In genomic region chr16:30637952-30638351, GRCh38 we compare ENCODE assay signal across 9 cellular contexts. TPM values are rescaled to one million over a fixed set of nuclear protein-coding genes. Genes with fewer than 3 reads are reported as not detected.
A peak's percentile ranks its signal among the peaks of the same experiment; 100 is the strongest.
DNase-seq lines count a peak whose midpoint lies in the region; ATAC-seq, FAIRE-seq and TF ChIP-seq lines count a peak whose summit lies in the region.
"Had no signal": no experiment of that assay in that cellular context is flagged by ENCODE, and none has a peak within 500 bp of the region (broad histone marks: within the 10 kb centered on the region; RNA-seq: fewer than 3 reads in every experiment).

No MANE protein-coding gene starts in this region.

- 6 to 7% methylated on average over 1 of the region's 1 CpG for whole genome bisulfite sequencing in pancreas, 2 donors

- H3K36me3 Mint-ChIP-seq in activated naive CD8-positive, alpha-beta T cell treated with anti-CD3 and anti-CD28 coated beads for 36 hours: peaks cover 13% of the 10 kb centered on the region

- H3K4me1 ChIP-seq in pancreas: peaks cover 0 to 7% (median 4%) of the 10 kb centered on the region in 3 donors

- H3K27ac ChIP-seq in RWPE1: 0 out of 2 replicates have a peak overlapping the region, but pooled peaks have one; percentile 21
- H3K27ac ChIP-seq in pancreas: no peak overlapping the region
- H3K27ac ChIP-seq: SJSA1 had no signal

- H3K27ac Mint-ChIP-seq in activated naive CD8-positive, alpha-beta T cell treated with anti-CD3 and anti-CD28 coated beads for 36 hours: no peak overlapping the region

- intact Hi-C loops in pancreas (cut with DNase I): no loop called here

- TF ChIP-seq CTCF in RWPE1 (conservative IDR thresholded peaks at IDR 0.05; ENCODE audit: low read depth) (peak; percentile 68), fibroblast of the aortic adventitia (IDR thresholded peaks at IDR 0.05; ENCODE audit: insufficient read depth, low read length) (peak; percentile 60), pancreas (IDR thresholded peaks at IDR 0.05) (no peak)

- FAIRE-seq in GM12892 (lab: Jason Lieb, UNC) (no peak), pancreas (lab: Jason Lieb, UNC) (no peak)

- peak; percentile 44 for DNase-seq in DMS 273 treated with DMSO at 0.1 percent for 48 hours (lab: John Stamatoyannopoulos, UW)
- DNase-seq in Jurkat, Clone E6-1 (ENCODE audit: low read depth, low spot score): peak; percentile 73
- DNase-seq in RWPE1 (ENCODE audit: low spot score): peak; percentile 28
- peak; percentile 42 for DNase-seq in fibroblast of the aortic adventitia (ENCODE audit: low read depth)
- DNase-seq in GM12892 (ENCODE audit: insufficient read length): no peak
- no peak for DNase-seq in pancreas
- DNase-seq in activated naive CD8-positive, alpha-beta T cell treated with anti-CD3 and anti-CD28 coated beads for 36 hours: no peak

- peaks cover 8% of the 10 kb centered on the region for H3K4me1 Mint-ChIP-seq in activated naive CD8-positive, alpha-beta T cell treated with anti-CD3 and anti-CD28 coated beads for 36 hours

- no peak overlapping the region for H3K4me3 Mint-ChIP-seq in activated naive CD8-positive, alpha-beta T cell treated with anti-CD3 and anti-CD28 coated beads for 36 hours

- no peaks in the 10 kb centered on the region for H3K27me3 Mint-ChIP-seq in activated naive CD8-positive, alpha-beta T cell treated with anti-CD3 and anti-CD28 coated beads for 36 hours

- no peaks in the 10 kb centered on the region for H3K9me3 Mint-ChIP-seq in activated naive CD8-positive, alpha-beta T cell treated with anti-CD3 and anti-CD28 coated beads for 36 hours

- no peaks in the 10 kb centered on the region for H3K9me3 ChIP-seq in pancreas
- H3K9me3 ChIP-seq: SJSA1 had no signal

- H3K27me3 ChIP-seq in pancreas: no peaks in the 10 kb centered on the region
- H3K27me3 ChIP-seq: SJSA1 had no signal

- H3K36me3 ChIP-seq in pancreas: no peaks in the 10 kb centered on the region
- H3K36me3 ChIP-seq: SJSA1 had no signal

- POLR2A ChIA-PET in RWPE1 (lab: Yijun Ruan, JAX; ENCODE audit: low non-redundant PET): interaction anchor here (0.6 kb wide), 1 partner anchor 86 kb away, joined by 7 read pairs; no protein-coding TSS in a partner anchor

- ATAC-seq in pancreas (no peak), HG03354 (IDR thresholded peaks at IDR 0.05; ENCODE audit: poor library complexity, severe bottlenecking, unreplicated experiment) (no peak)

- no peak for TF ChIP-seq POLR2A in GM12892 (IDR thresholded peaks at IDR 0.05; ENCODE audit: low read depth, low read length)

- H3K4me3 ChIP-seq in Jurkat, Clone E6-1 (ENCODE audit: low read length): no peak overlapping the region
- H3K4me3 ChIP-seq in fibroblast of the aortic adventitia (ENCODE audit: low read depth, low read length) (no peak overlapping the region), pancreas (no peak overlapping the region)
- H3K4me3 ChIP-seq: SJSA1 had no signal

- CTCF ChIA-PET in RWPE1 (lab: Yijun Ruan, JAX): interaction anchor here (0.6 to 0.7 kb wide), 4 partner anchors 17 to 283 kb away, joined by 3 to 5 read pairs (median 3); partner anchors contain the start of gene CD2BP2

RNA-seq across cellular contexts. Expression of gene PRR14, which starts 12.8 kb away (rescaled TPM):
- polyA plus RNA-seq in Jurkat, Clone E6-1 (2012; ENCODE audit: insufficient read depth, insufficient read length): 24.5 TPM
- total RNA-seq in fibroblast of the aortic adventitia (ENCODE audit: low replicate concordance) (8.8 and 14.5 TPM in 2 replicates), pancreas (10 to 100 TPM; 23.5 to 44.8 (median 26.8) TPM)
- polyA plus RNA-seq in GM12892 (2012; ENCODE audit: missing spikeins): 18.2 TPM
- 100 to 1,000 TPM; 120 to 164 TPM for polyA plus RNA-seq in pancreas
- 10 to 100 TPM; 90.1 to 93.3 TPM for total RNA-seq in activated naive CD8-positive, alpha-beta T cell treated with anti-CD3 and anti-CD28 coated beads for 36 hours

RNA-seq across cellular contexts. Expression of gene FBRS, which starts 20.3 kb away (rescaled TPM):
- 38.6 TPM for polyA plus RNA-seq in Jurkat, Clone E6-1 (2012; ENCODE audit: insufficient read depth, insufficient read length)
- total RNA-seq in fibroblast of the aortic adventitia (ENCODE audit: low replicate concordance) (18.3 and 28.4 TPM in 2 replicates), pancreas (10 to 100 TPM; 16.1 to 40.4 (median 21.9) TPM)
- polyA plus RNA-seq in GM12892 (2012; ENCODE audit: missing spikeins): 16.5 TPM
- polyA plus RNA-seq in pancreas: 10 to 100 TPM; 47.0 to 60.0 TPM
- total RNA-seq in activated naive CD8-positive, alpha-beta T cell treated with anti-CD3 and anti-CD28 coated beads for 36 hours: 10 to 100 TPM; 92.8 to 94.5 TPM

RNA-seq across cellular contexts. Expression of gene ZNF689, which starts 27.8 kb away (rescaled TPM):
- polyA plus RNA-seq in Jurkat, Clone E6-1 (2012; ENCODE audit: insufficient read depth, insufficient read length): 19.7 TPM
- total RNA-seq in fibroblast of the aortic adventitia (ENCODE audit: low replicate concordance) (7.0 and 8.1 TPM in 2 replicates), pancreas (1 to 10 TPM; 4.2 to 6.1 (median 5.4) TPM)
- 3.7 TPM for polyA plus RNA-seq in GM12892 (2012; ENCODE audit: missing spikeins)
- 1 to 10 TPM; 2.9 to 4.4 TPM for polyA plus RNA-seq in pancreas
- 10 to 100 TPM; 14.8 to 15.5 TPM for total RNA-seq in activated naive CD8-positive, alpha-beta T cell treated with anti-CD3 and anti-CD28 coated beads for 36 hours

RNA-seq across cellular contexts. Expression of gene ZNF785, which starts 52.5 kb away (rescaled TPM):
- polyA plus RNA-seq in Jurkat, Clone E6-1 (2012; ENCODE audit: insufficient read depth, insufficient read length): 0.75 TPM
- total RNA-seq in fibroblast of the aortic adventitia (ENCODE audit: low replicate concordance) (8.1 and 8.3 TPM in 2 replicates), pancreas (10 to 100 TPM in 1 of 6 donors, 1 to 10 TPM in 5; 7.1 to 12.1 (median 8.1) TPM)
- 5.9 TPM for polyA plus RNA-seq in GM12892 (2012; ENCODE audit: missing spikeins)
- 1 to 10 TPM; 6.3 to 8.4 TPM for polyA plus RNA-seq in pancreas
- 1 to 10 TPM; 6.4 to 7.8 TPM for total RNA-seq in activated naive CD8-positive, alpha-beta T cell treated with anti-CD3 and anti-CD28 coated beads for 36 hours

Comparison
In these comparisons a context has a peak if more than half of its experiments do, and no peak if none do; other contexts are left out.
1. DNase-seq: peak in DMS 273 treated with DMSO at 0.1 percent for 48 hours (single experiment), Jurkat, Clone E6-1 (single experiment), RWPE1 (single experiment) and fibroblast of the aortic adventitia (single experiment); none in GM12892 (single experiment), pancreas (0 of 6) and activated naive CD8-positive, alpha-beta T cell treated with anti-CD3 and anti-CD28 coated beads for 36 hours (single experiment).
2. CTCF ChIP-seq: peak in RWPE1 (single experiment) and fibroblast of the aortic adventitia (single experiment); none in pancreas (0 of 4).